ENCODE assay signal across 20 cellular contexts in genomic region chr2:214713080-214713830, GRCh38.
"Had no signal": no experiment of that assay in that cellular context is flagged by ENCODE, and none has a peak within 500 bp of the region (broad histone marks: within the 10 kb centered on the region; RNA-seq: fewer than 3 reads in every experiment).

No MANE protein-coding gene starts in this region.

- H3K4me3 ChIP-seq: left ventricle myocardium inferior, thyroid gland had no signal

- H3K36me3 ChIP-seq: left ventricle myocardium inferior, thyroid gland had no signal

- H3K27ac ChIP-seq: left ventricle myocardium inferior, neutrophil, thyroid gland had no signal

- H3K27ac Mint-ChIP-seq: activated B cell treated with CpG ODN at 0.5 μM for 24 hours; activated CD4-positive, alpha-beta T cell treated with anti-CD3 and anti-CD28 coated beads, Interleukin-2, amount 10 ng/mL, durations not matched to agents 24 days and 14 days; activated CD8-positive, alpha-beta T cell treated with anti-CD3 and anti-CD28 coated beads, Interleukin-2, amount 10 ng/mL, durations not matched to agents 7 days and 5 days; activated naive CD8-positive, alpha-beta T cell; activated T-cell treated with anti-CD3 and anti-CD28 coated beads, Interleukin-2, amount 50 U/mL, for 72 hours; brain; dendritic cell treated with granulocyte-macrophage colony-stimulating factor and Interleukin-4, amounts not matched to agents 40 ng/mL and 50 ng/mL, for 4 days; effector memory CD8-positive, alpha-beta T cell; natural killer cell; stimulated activated memory B cell treated with anti-CD40 and anti-IgM and Interleukin-4, amounts not matched to agents 10 μg/mL and 1 μg/mL and 100 μg/mL, for 72 hours had no signal

- H3K9me3 Mint-ChIP-seq: activated B cell treated with CpG ODN at 0.5 μM for 24 hours; effector memory CD8-positive, alpha-beta T cell; natural killer cell had no signal

- H3K9me3 ChIP-seq: left ventricle myocardium inferior, neutrophil, thyroid gland had no signal

- H3K4me1 ChIP-seq: left ventricle myocardium inferior had no signal

- H3K4me3 Mint-ChIP-seq: activated B cell treated with CpG ODN at 0.5 μM for 24 hours; activated CD4-positive, alpha-beta T cell treated with anti-CD3 and anti-CD28 coated beads, Interleukin-2, amount 10 ng/mL, durations not matched to agents 24 days and 14 days; activated CD8-positive, alpha-beta T cell treated with anti-CD3 and anti-CD28 coated beads, Interleukin-2, amount 10 ng/mL, durations not matched to agents 7 days and 5 days; activated naive CD8-positive, alpha-beta T cell; activated T-cell treated with anti-CD3 and anti-CD28 coated beads, Interleukin-2, amount 50 U/mL, for 72 hours; brain; dendritic cell treated with granulocyte-macrophage colony-stimulating factor and Interleukin-4, amounts not matched to agents 40 ng/mL and 50 ng/mL, for 4 days; effector memory CD8-positive, alpha-beta T cell; natural killer cell; stimulated activated memory B cell treated with anti-CD40 and anti-IgM and Interleukin-4, amounts not matched to agents 10 μg/mL and 1 μg/mL and 100 μg/mL, for 72 hours had no signal

- FAIRE-seq: TTC549 had no signal

- H3K27me3 ChIP-seq: neutrophil, thyroid gland had no signal

- H3K4me1 Mint-ChIP-seq: activated B cell treated with CpG ODN at 0.5 μM for 24 hours; brain; stimulated activated memory B cell treated with anti-CD40 and anti-IgM and Interleukin-4, amounts not matched to agents 10 μg/mL and 1 μg/mL and 100 μg/mL, for 72 hours had no signal

- H3K27me3 Mint-ChIP-seq: activated B cell treated with CpG ODN at 0.5 μM for 24 hours; activated CD4-positive, alpha-beta T cell treated with anti-CD3 and anti-CD28 coated beads, Interleukin-2, amount 10 ng/mL, durations not matched to agents 24 days and 14 days; activated naive CD8-positive, alpha-beta T cell; dendritic cell treated with granulocyte-macrophage colony-stimulating factor and Interleukin-4, amounts not matched to agents 40 ng/mL and 50 ng/mL, for 4 days; effector memory CD8-positive, alpha-beta T cell; stimulated activated memory B cell treated with anti-CD40 and anti-IgM and Interleukin-4, amounts not matched to agents 10 μg/mL and 1 μg/mL and 100 μg/mL, for 72 hours had no signal

- ATAC-seq: activated CD8-positive, alpha-beta T cell treated with anti-CD3 and anti-CD28 coated beads, Interleukin-2, amount 10 ng/mL, durations not matched to agents 7 days and 5 days; activated T-cell treated with anti-CD3 and anti-CD28 coated beads, Interleukin-2, amount 50 U/mL, for 72 hours; effector memory CD8-positive, alpha-beta T cell; natural killer cell; stimulated activated memory B cell treated with anti-CD40 and anti-IgM and Interleukin-4, amounts not matched to agents 10 μg/mL and 1 μg/mL and 100 μg/mL, for 72 hours had no signal

- DNase-seq: activated B cell treated with CpG ODN at 0.5 μM for 24 hours; activated CD4-positive, alpha-beta T cell treated with anti-CD3 and anti-CD28 coated beads, Interleukin-2, amount 10 ng/mL, durations not matched to agents 24 days and 14 days; activated CD8-positive, alpha-beta memory T cell treated with anti-CD3 and anti-CD28 coated beads, Interleukin-2, amount 50 U/mL, for 48 hours; activated CD8-positive, alpha-beta T cell treated with anti-CD3 and anti-CD28 coated beads, Interleukin-2, amount 10 ng/mL, durations not matched to agents 7 days and 5 days; activated gamma-delta T cell treated with Interleukin-2 at 50 U/mL for 16 hours; activated T-cell treated with anti-CD3 and anti-CD28 coated beads, Interleukin-2, amount 50 U/mL, for 72 hours; amniotic stem cell; effector memory CD8-positive, alpha-beta T cell; erythroblast; left ventricle myocardium inferior; mesenchymal stem cell; natural killer cell; stimulated activated CD4-positive, alpha-beta T cell treated with anti-CD3 and anti-CD28 coated beads, Interleukin-2, amount 100 ng/mL, for 48 hours had no signal
